In the genomic region with DNA sequence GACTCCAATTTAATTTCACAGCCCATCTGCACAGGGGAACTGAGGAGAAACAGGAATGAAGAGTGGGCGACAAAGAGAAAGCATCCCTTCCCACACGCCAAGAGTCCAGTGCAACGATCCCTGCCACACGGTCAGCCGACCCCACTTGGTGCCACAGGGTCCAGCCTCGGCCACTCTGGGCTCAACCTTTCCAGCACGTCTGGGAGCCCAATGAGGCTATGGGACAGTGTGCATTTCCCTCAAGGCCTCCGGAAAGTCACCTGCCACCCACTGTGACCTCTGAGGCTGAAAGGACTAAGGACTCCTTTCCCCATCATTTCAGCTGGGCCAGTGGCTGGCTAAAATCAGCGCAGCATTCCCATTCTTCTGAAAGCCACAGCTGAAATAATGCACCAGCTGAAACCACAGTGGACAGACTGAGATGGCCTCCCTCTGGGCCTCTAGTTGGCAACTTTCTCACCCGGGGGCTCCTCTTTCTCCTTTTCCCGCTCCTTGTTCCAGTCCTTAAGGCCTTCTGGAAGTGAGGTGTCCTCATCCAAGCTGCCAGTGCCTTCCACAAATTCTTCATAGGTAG, we compare ENCODE assay signal across 15 cellular contexts. TPM values are rescaled to one million over a fixed set of nuclear protein-coding genes. Genes with fewer than 3 reads are reported as not detected.
DNase-seq lines count a peak whose midpoint lies in the region; ATAC-seq, FAIRE-seq and TF ChIP-seq lines count a peak whose summit lies in the region.
"Had no signal": no experiment of that assay in that cellular context is flagged by ENCODE, and none has a peak within 500 bp of the region (broad histone marks: within the 10 kb centered on the region; RNA-seq: fewer than 3 reads in every experiment).

No MANE protein-coding gene starts in this region.

- no peak overlapping the region for H3K18ac ChIP-seq in IMR-90 (ENCODE audit: low read depth, low read length)

- DNase-seq in MCF 10A (ENCODE audit: unreplicated experiment) (no peak), breast epithelium (ENCODE audit: low spot score in 2 of 2) (no peak), IMR-90 (no peak), K562 (ENCODE audit: extremely low read depth in 1 of 4, low spot score in 3 of 4) (no peak), GM13977 (ENCODE audit: low spot score) (no peak), C1 segment of cervical spinal cord (lab: John Stamatoyannopoulos, UW) (no peak)
- DNase-seq in stimulated activated effector memory CD8-positive, alpha-beta T cell treated with anti-CD3 and anti-CD28 coated beads, Interleukin-12 subunit alpha, Interleukin-12 subunit beta, amount 100 ng/mL, for 72 hours (ENCODE audit: low spot score in 2 of 2): no peak
- DNase-seq in activated T-cell treated with anti-CD3 and anti-CD28 coated beads, Interleukin-2, amount 50 U/mL, for 72 hours: no peak
- DNase-seq: Kasumi-1, NCI-H1417, NCI-H2029 treated with DMSO at 0.1 percent for 48 hours, NCI-H510A had no signal

- no peaks in the 10 kb centered on the region for H3K9me3 Mint-ChIP-seq in MCF 10A (ENCODE audit: unreplicated experiment)
- H3K9me3 Mint-ChIP-seq in stimulated activated effector memory CD8-positive, alpha-beta T cell treated with anti-CD3 and anti-CD28 coated beads, Interleukin-12 subunit alpha, Interleukin-12 subunit beta, amount 100 ng/mL, for 72 hours: no peaks in the 10 kb centered on the region
- no peaks in the 10 kb centered on the region for H3K9me3 Mint-ChIP-seq in activated T-cell treated with anti-CD3 and anti-CD28 coated beads, Interleukin-2, amount 50 U/mL, for 72 hours

- CTCF ChIA-PET in MCF 10A (lab: Yijun Ruan, JAX): interaction anchor here (1.2 to 2.3 kb wide), 3 partner anchors 17 to 62 kb away, joined by 4 to 21 read pairs (median 7); no protein-coding TSS in a partner anchor
- CTCF ChIA-PET in IMR-90 (lab: Yijun Ruan, JAX): interaction anchor here (1.4 kb wide), 1 partner anchor 14 kb away, joined by 3 read pairs; no protein-coding TSS in a partner anchor
- CTCF ChIA-PET in K562 (lab: Yijun Ruan, JAX; ENCODE audit: low intra/inter-chr PET ratio): no interaction called here

- H3K79me1 ChIP-seq in IMR-90 (ENCODE audit: low read depth in 1 of 2, low read length in 2 of 2): peaks cover 23 to 54% of the 10 kb centered on the region in 2 experiments

- BruUV-seq in MCF 10A (replicated peaks; lab: Mats Ljungman, UMichigan): TSS peak; percentile 85
- TSS peak; percentile 92 for BruUV-seq in IMR-90 (replicated peaks; lab: Mats Ljungman, UMichigan)
- BruUV-seq in K562 (replicated peaks; lab: Mats Ljungman, UMichigan): TSS peak; percentile 75

- no peak overlapping the region for H2AK5ac ChIP-seq in IMR-90 (ENCODE audit: low read depth, low read length)

- no peak overlapping the region for H2BK20ac ChIP-seq in IMR-90 (ENCODE audit: low read depth, low read length)

- no peak overlapping the region for H4K91ac ChIP-seq in IMR-90 (ENCODE audit: insufficient read depth, low read depth, low read length)

- no peak overlapping the region for H4K5ac ChIP-seq in IMR-90 (ENCODE audit: low read depth, low read length)

- no peaks in the 10 kb centered on the region for H3K4me1 Mint-ChIP-seq in MCF 10A (ENCODE audit: insufficient read depth, unreplicated experiment)
- peaks cover 14% of the 10 kb centered on the region for H3K4me1 Mint-ChIP-seq in stimulated activated effector memory CD8-positive, alpha-beta T cell treated with anti-CD3 and anti-CD28 coated beads, Interleukin-12 subunit alpha, Interleukin-12 subunit beta, amount 100 ng/mL, for 72 hours
- no peaks in the 10 kb centered on the region for H3K4me1 Mint-ChIP-seq in activated T-cell treated with anti-CD3 and anti-CD28 coated beads, Interleukin-2, amount 50 U/mL, for 72 hours (ENCODE audit: low read depth)

- H3K23ac ChIP-seq in IMR-90 (ENCODE audit: low read depth, low read length): no peak overlapping the region

- no peak overlapping the region for H4K8ac ChIP-seq in IMR-90 (ENCODE audit: low read depth in 2 of 2, low read length in 2 of 2)

- H3K36me3 ChIP-seq in breast epithelium: peaks cover 11% of the 10 kb centered on the region
- H3K36me3 ChIP-seq in IMR-90 (ENCODE audit: control insufficient read depth, insufficient read depth, low read length): peaks cover 57% of the 10 kb centered on the region
- H3K36me3 ChIP-seq in K562 (ENCODE audit: control insufficient read depth, insufficient read depth, low read length): peaks cover 75% of the 10 kb centered on the region

- no peak overlapping the region for H3K56ac ChIP-seq in IMR-90 (ENCODE audit: extremely low read depth, insufficient read depth, low read length)

- TF ChIP-seq RAD21 in IMR-90 (IDR thresholded peaks at IDR 0.05; ENCODE audit: low read length) (no peak), K562 (CRISPR knock-in tag; conservative IDR thresholded peaks at IDR 0.05 in 1 of 2, IDR thresholded peaks at IDR 0.05 in 1 of 2) (no peak)

- no peaks in the 10 kb centered on the region for H3K27me3 Mint-ChIP-seq in MCF 10A (ENCODE audit: insufficient read depth, unreplicated experiment)
- no peaks in the 10 kb centered on the region for H3K27me3 Mint-ChIP-seq in activated T-cell treated with anti-CD3 and anti-CD28 coated beads, Interleukin-2, amount 50 U/mL, for 72 hours (ENCODE audit: low read depth)

- H3K27ac ChIP-seq in breast epithelium (no peak overlapping the region), IMR-90 (ENCODE audit: insufficient read depth, low read length) (no peak overlapping the region), K562 (ENCODE audit: extremely low read depth, low read depth, low read length) (no peak overlapping the region)
- H3K27ac ChIP-seq: SJSA1 had no signal

- TF ChIP-seq CTCF in MCF 10A (IDR thresholded peaks at IDR 0.05; ENCODE audit: unreplicated experiment): no peak
- no peak for TF ChIP-seq CTCF in breast epithelium (IDR thresholded peaks at IDR 0.05)
- no peak for TF ChIP-seq CTCF in IMR-90 (conservative IDR thresholded peaks at IDR 0.05; ENCODE audit: low read depth, low read length)
- no peak for TF ChIP-seq CTCF in K562 (IDR thresholded peaks at IDR 0.05 in 2 of 3, conservative IDR thresholded peaks at IDR 0.05 in 1 of 3; ENCODE audit: insufficient read depth in 2 of 3, low read depth in 1 of 3, low read length in 3 of 3)
- TF ChIP-seq CTCF in GM13977 (IDR thresholded peaks at IDR 0.05; ENCODE audit: extremely low read depth, insufficient read depth, missing control alignments): no peak

- H3K9me1 ChIP-seq in IMR-90 (ENCODE audit: insufficient read depth, low read length) (peaks cover 30% of the 10 kb centered on the region), K562 (ENCODE audit: control insufficient read depth, insufficient read depth, low read length) (no peaks in the 10 kb centered on the region)

- TF ChIP-seq POLR2A in breast epithelium (IDR thresholded peaks at IDR 0.05): no peak
- no peak for TF ChIP-seq POLR2A in IMR-90 (IDR thresholded peaks at IDR 0.05; ENCODE audit: low read depth, low read length)
- no peak for TF ChIP-seq POLR2A in K562 (conservative IDR thresholded peaks at IDR 0.05)

- no peak overlapping the region for H3K4me3 Mint-ChIP-seq in MCF 10A (ENCODE audit: unreplicated experiment)
- no peak overlapping the region for H3K4me3 Mint-ChIP-seq in stimulated activated effector memory CD8-positive, alpha-beta T cell treated with anti-CD3 and anti-CD28 coated beads, Interleukin-12 subunit alpha, Interleukin-12 subunit beta, amount 100 ng/mL, for 72 hours
- no peak overlapping the region for H3K4me3 Mint-ChIP-seq in activated T-cell treated with anti-CD3 and anti-CD28 coated beads, Interleukin-2, amount 50 U/mL, for 72 hours

- H3K9ac ChIP-seq in IMR-90 (ENCODE audit: low read depth, low read length) (no peak overlapping the region), K562 (ENCODE audit: insufficient read depth in 1 of 2, low read depth in 2 of 2, low read length in 2 of 2) (no peak overlapping the region)

- WGBS in IMR-90 (ENCODE audit: extremely low coverage in 2 of 2, insufficient read length in 1 of 2), 2 experiments: 98% methylated on average over 9 of the region's 11 CpGs; no CpG with 5 or more reads in 1 of the 2 experiments
- 94% methylated on average over 11 of the region's 11 CpGs for WGBS in K562 (ENCODE audit: insufficient coverage, low coverage, missing lambda C conversion rate)

- H3K4me2 ChIP-seq in IMR-90 (ENCODE audit: low read depth, low read length) (no peak overlapping the region), K562 (ENCODE audit: insufficient read depth, low read length) (no peak overlapping the region)

- no peak overlapping the region for H2BK5ac ChIP-seq in IMR-90 (ENCODE audit: low read depth, low read length, poor library complexity, severe bottlenecking)

- H2AK9ac ChIP-seq in IMR-90 (replicated peaks; ENCODE audit: low read depth, low read length, poor library complexity): no peak overlapping the region

- peaks cover 81% of the 10 kb centered on the region for H3K36me3 Mint-ChIP-seq in MCF 10A (ENCODE audit: insufficient read depth, unreplicated experiment)
- H3K36me3 Mint-ChIP-seq in stimulated activated effector memory CD8-positive, alpha-beta T cell treated with anti-CD3 and anti-CD28 coated beads, Interleukin-12 subunit alpha, Interleukin-12 subunit beta, amount 100 ng/mL, for 72 hours: peaks cover 77% of the 10 kb centered on the region
- peaks cover 7 to 20% of the 10 kb centered on the region in 2 donors for H3K36me3 Mint-ChIP-seq in activated T-cell treated with anti-CD3 and anti-CD28 coated beads, Interleukin-2, amount 50 U/mL, for 72 hours (ENCODE audit: insufficient read depth in 2 of 2)

- POLR2A ChIA-PET in MCF 10A (lab: Yijun Ruan, JAX): interaction anchor here (0.6 to 2.3 kb wide), 8 partner anchors 10 to 64 kb away, joined by 3 to 9 read pairs (median 4); partner anchors contain the start of gene AFG3L2
- POLR2A ChIA-PET in IMR-90 (lab: Charles Lee; ENCODE audit: unreplicated experiment): no interaction called here
- POLR2A ChIA-PET in K562 (lab: Yijun Ruan, JAX): interaction anchor here (1.5 to 2.7 kb wide), 6 partner anchors 10 to 64 kb away, joined by 3 to 23 read pairs (median 4); no protein-coding TSS in a partner anchor

- H2AFZ ChIP-seq in IMR-90 (replicated peaks; ENCODE audit: low read length, poor library complexity) (no peak overlapping the region), K562 (ENCODE audit: low read depth, low read length) (no peak overlapping the region)

- no peak overlapping the region for H3K14ac ChIP-seq in IMR-90 (replicated peaks; ENCODE audit: low read depth, low read length)

- H3K27ac Mint-ChIP-seq in MCF 10A (ENCODE audit: low read depth, unreplicated experiment): no peak overlapping the region
- peak overlapping the region; percentile 1 for H3K27ac Mint-ChIP-seq in stimulated activated effector memory CD8-positive, alpha-beta T cell treated with anti-CD3 and anti-CD28 coated beads, Interleukin-12 subunit alpha, Interleukin-12 subunit beta, amount 100 ng/mL, for 72 hours
- no peak overlapping the region for H3K27ac Mint-ChIP-seq in activated T-cell treated with anti-CD3 and anti-CD28 coated beads, Interleukin-2, amount 50 U/mL, for 72 hours

- FAIRE-seq in K562 (lab: Jason Lieb, UNC): no peak
- FAIRE-seq: A204.1, GM12891 had no signal

- H3K4ac ChIP-seq in IMR-90 (ENCODE audit: low read depth, low read length): no peak overlapping the region

- H3K9me3 ChIP-seq in breast epithelium (no peaks in the 10 kb centered on the region), IMR-90 (ENCODE audit: control insufficient read depth, insufficient read depth, low read length) (no peaks in the 10 kb centered on the region), K562 (replicated peaks; ENCODE audit: control insufficient read depth, insufficient read depth, low read depth, low read length) (no peaks in the 10 kb centered on the region)
- H3K9me3 ChIP-seq: SJSA1 had no signal

- H4K20me1 ChIP-seq in IMR-90 (ENCODE audit: insufficient read depth, low read length) (peaks cover 68% of the 10 kb centered on the region), K562 (replicated peaks; ENCODE audit: control insufficient read depth, insufficient read depth, low read length) (no peaks in the 10 kb centered on the region)

- H3K4me3 ChIP-seq in breast epithelium (no peak overlapping the region), IMR-90 (ENCODE audit: insufficient read depth, low read depth, low read length) (no peak overlapping the region), K562 (no peak overlapping the region)
- H3K4me3 ChIP-seq: SJSA1 had no signal

- in situ Hi-C loops in IMR-90 (cut with MboI; ENCODE audit: low sequenced_read_pairs): no loop called here
- in situ Hi-C loops in K562 (cut with MboI): no loop called here
- in situ Hi-C loops in GM13977 (cut with MboI; ENCODE audit: low pct_unique_long_range_greater_than_20kb, low sequenced_read_pairs, unreplicated experiment): no loop called here

- dilution Hi-C loops in IMR-90 (cut with HindIII; ENCODE audit: low sequenced_read_pairs, unreplicated experiment): no loop called here

- H3K4me1 ChIP-seq in breast epithelium (no peaks in the 10 kb centered on the region), IMR-90 (ENCODE audit: control insufficient read depth, insufficient read depth, low read length) (no peaks in the 10 kb centered on the region), K562 (replicated peaks in 1 of 2; ENCODE audit: control insufficient read depth in 2 of 2, insufficient read depth in 2 of 2, low read length in 2 of 2) (peaks cover 0 to 7% of the 10 kb centered on the region in 2 experiments; a peak in 3 of 5 replicates)

- no peak for TF ChIP-seq EP300 in K562 (IDR thresholded peaks at IDR 0.05; ENCODE audit: low read length)

- intact Hi-C loops in MCF 10A (cut with micrococcal nuclease): no loop called here
- intact Hi-C loops in breast epithelium (cut with DNase I; ENCODE audit: low total_unique reads): no loop called here
- intact Hi-C loops in IMR-90 (cut with micrococcal nuclease): loop anchor here (2.0 kb wide), 1 partner anchor 48 kb away; the partner anchor contains the start of gene AFG3L2
- intact Hi-C loops in K562 (cut with micrococcal nuclease): loop anchor here (5.0 kb wide), 1 partner anchor 47 kb away; no protein-coding TSS in a partner anchor

- H3K27me3 ChIP-seq in breast epithelium (no peaks in the 10 kb centered on the region), IMR-90 (ENCODE audit: control insufficient read depth, insufficient read depth, low read length) (no peaks in the 10 kb centered on the region), K562 (ENCODE audit: control insufficient read depth in 2 of 2, insufficient read depth in 2 of 2, low read length in 2 of 2) (no peaks in the 10 kb centered on the region)
- H3K27me3 ChIP-seq: SJSA1 had no signal

- ATAC-seq in IMR-90 (ENCODE audit: low read depth) (no peak), K562 (no peak)
- ATAC-seq in stimulated activated effector memory CD8-positive, alpha-beta T cell treated with anti-CD3 and anti-CD28 coated beads, Interleukin-12 subunit alpha, Interleukin-12 subunit beta, amount 100 ng/mL, for 72 hours: no peak
- ATAC-seq in activated T-cell treated with anti-CD3 and anti-CD28 coated beads, Interleukin-2, amount 50 U/mL, for 72 hours (replicated peaks in 1 of 2): no peak

- no peak overlapping the region for H2BK120ac ChIP-seq in IMR-90 (ENCODE audit: low read depth, low read length)

- peaks cover 3% of the 10 kb centered on the region; the same call in 1 of the 3 replicates for H3K79me2 ChIP-seq in K562 (ENCODE audit: control insufficient read depth, insufficient read depth, low read length)

- H2BK15ac ChIP-seq in IMR-90 (ENCODE audit: low read depth, low read length): no peak overlapping the region

RNA-seq across cellular contexts. Expression of gene TUBB6, which starts 21.2 kb away (rescaled TPM):
- total RNA-seq in MCF 10A (2022) (141 and 167 TPM in 2 replicates), breast epithelium (100 to 1,000 TPM; 197 to 316 (median 302) TPM), IMR-90 (2012; rRNA removed) (927 and 997 TPM in 2 replicates), K562 (2014; rRNA removed) (230 and 404 TPM in 2 replicates), K562 (2014; rRNA removed; fragmentation: Illumina TruSeq; extraction: Trizol) (52.0 and 55.4 TPM in 2 replicates), K562 (2015; rRNA removed; fragmentation: Illumina TruSeq; extraction: Trizol) (80.2 and 81.1 TPM in 2 replicates), K562 (2021) (110 and 117 TPM in 2 replicates)
- polyA plus RNA-seq in IMR-90 (2012; rRNA removed) (1,040 and 1,386 TPM in 2 replicates), K562 (2011; rRNA removed) (142 and 147 TPM in 2 replicates), K562 (2014; fragmentation: Illumina TruSeq; extraction: Trizol) (70.2 and 110 TPM in 2 replicates), K562 (2014; fragmentation: Nextera tagmentation; extraction: Ambion mirVana) (10 to 100 TPM; 43.9 to 45.0 TPM), K562 (2014; rRNA removed) (223 and 254 TPM in 2 replicates)
- 740 and 1,531 TPM in 2 replicates for polyA plus RNA-seq in IMR-90 (2012; cell fraction: cytosol; rRNA removed)
- polyA plus RNA-seq in IMR-90 (2012; cell fraction: nucleus; rRNA removed; ENCODE audit: low replicate concordance): 748 and 1,694 TPM in 2 replicates
- total RNA-seq in K562 (2011; cell fraction: chromatin; rRNA removed; ENCODE audit: low replicate concordance): 58.9 and 87.5 TPM in 2 replicates
- total RNA-seq in K562 (2011; cell fraction: nucleolus; rRNA removed): 81.7 and 89.2 TPM in 2 replicates
- 55.3 and 62.8 TPM in 2 replicates for total RNA-seq in K562 (2011; cell fraction: nucleoplasm; rRNA removed)
- polyA plus RNA-seq in K562 (2011; cell fraction: cytosol; rRNA removed): 201 and 540 TPM in 2 replicates
- 92.2 and 167 TPM in 2 replicates for polyA plus RNA-seq in K562 (2011; cell fraction: nucleus; rRNA removed)
- 130 and 170 TPM in 2 replicates for polyA plus RNA-seq in K562 (2012)
- polyA minus RNA-seq in K562 (2011; rRNA and poly(A)+ RNA removed): 79.0 and 140 TPM in 2 replicates
- polyA minus RNA-seq in K562 (2011; cell fraction: cytosol; rRNA and poly(A)+ RNA removed): 123 and 146 TPM in 2 replicates
- 50.9 and 51.2 TPM in 2 replicates for polyA minus RNA-seq in K562 (2011; cell fraction: nucleus; rRNA and poly(A)+ RNA removed)
- total RNA-seq in activated T-cell treated with anti-CD3 and anti-CD28 coated beads, Interleukin-2, amount 50 U/mL, for 72 hours: 1 to 10 TPM; 4.3 to 5.2 TPM

RNA-seq across cellular contexts. Expression of gene AFG3L2, which starts 47.8 kb away (rescaled TPM):
- total RNA-seq in MCF 10A (2022) (56.7 and 77.2 TPM in 2 replicates), breast epithelium (10 to 100 TPM; 37.0 to 43.5 (median 42.7) TPM), IMR-90 (2012; rRNA removed) (37.6 and 65.5 TPM in 2 replicates), K562 (2014; rRNA removed) (87.1 and 99.4 TPM in 2 replicates), K562 (2014; rRNA removed; fragmentation: Illumina TruSeq; extraction: Trizol) (109 and 115 TPM in 2 replicates), K562 (2015; rRNA removed; fragmentation: Illumina TruSeq; extraction: Trizol) (94.4 and 97.2 TPM in 2 replicates), K562 (2021) (86.4 and 96.5 TPM in 2 replicates)
- polyA plus RNA-seq in IMR-90 (2012; rRNA removed) (24.8 and 26.9 TPM in 2 replicates), K562 (2011; rRNA removed) (61.3 and 82.2 TPM in 2 replicates), K562 (2014; fragmentation: Illumina TruSeq; extraction: Trizol) (79.0 and 84.0 TPM in 2 replicates), K562 (2014; fragmentation: Nextera tagmentation; extraction: Ambion mirVana) (10 to 100 TPM; 24.1 to 25.6 TPM), K562 (2014; rRNA removed) (76.8 and 80.5 TPM in 2 replicates)
- polyA plus RNA-seq in IMR-90 (2012; cell fraction: cytosol; rRNA removed): 8.9 and 15.8 TPM in 2 replicates
- 8.0 and 24.0 TPM in 2 replicates for polyA plus RNA-seq in IMR-90 (2012; cell fraction: nucleus; rRNA removed; ENCODE audit: low replicate concordance)
- 77.0 and 155 TPM in 2 replicates for total RNA-seq in K562 (2011; cell fraction: chromatin; rRNA removed; ENCODE audit: low replicate concordance)
- total RNA-seq in K562 (2011; cell fraction: nucleolus; rRNA removed): 51.5 and 52.8 TPM in 2 replicates
- 70.2 and 77.7 TPM in 2 replicates for total RNA-seq in K562 (2011; cell fraction: nucleoplasm; rRNA removed)
- 33.6 and 43.6 TPM in 2 replicates for polyA plus RNA-seq in K562 (2011; cell fraction: cytosol; rRNA removed)
- polyA plus RNA-seq in K562 (2011; cell fraction: nucleus; rRNA removed): 38.1 and 46.6 TPM in 2 replicates
- 47.9 and 71.2 TPM in 2 replicates for polyA plus RNA-seq in K562 (2012)
- polyA minus RNA-seq in K562 (2011; rRNA and poly(A)+ RNA removed): 103 and 111 TPM in 2 replicates
- 40.6 and 55.4 TPM in 2 replicates for polyA minus RNA-seq in K562 (2011; cell fraction: cytosol; rRNA and poly(A)+ RNA removed)
- polyA minus RNA-seq in K562 (2011; cell fraction: nucleus; rRNA and poly(A)+ RNA removed): 30.3 and 46.5 TPM in 2 replicates
- total RNA-seq in activated T-cell treated with anti-CD3 and anti-CD28 coated beads, Interleukin-2, amount 50 U/mL, for 72 hours: 10 to 100 TPM; 45.7 to 56.7 TPM

Comparison
In these comparisons a context has a peak if more than half of its experiments do, and no peak if none do; other contexts are left out.
1. RNA of gene TUBB6, which starts 21.2 kb away (total RNA-seq): 927 to 997 TPM in IMR-90, 197 to 316 TPM in breast epithelium, 141 to 167 TPM in MCF 10A and 52.0 to 404 TPM in K562; 4.3 to 5.2 TPM in activated T-cell treated with anti-CD3 and anti-CD28 coated beads, Interleukin-2, amount 50 U/mL, for 72 hours; every median in the first group is over 4 times any median in the second.
2. intact Hi-C loops: an anchor here in IMR-90 (2.0 kb wide) and K562 (5.0 kb wide); none called in MCF 10A and breast epithelium.